1 cellular context compared by ENCODE assay signal in genomic region chr14:69317392-69317755, GRCh38.
TF ChIP-seq lines count a peak whose summit lies in the region.

No MANE protein-coding gene starts in this region.

TF ChIP-seq in IMR-90, 13 proteins besides CTCF, POLR2A, EP300 and RAD21:
- no peak for TF ChIP-seq MXI1 (IDR thresholded peaks at IDR 0.05; ENCODE audit: borderline replicate concordance, low read depth, low read length)
- TF ChIP-seq BHLHE40 (IDR thresholded peaks at IDR 0.05; ENCODE audit: low read depth, low read length): no peak
- TF ChIP-seq FOS (IDR thresholded peaks at IDR 0.05; ENCODE audit: low read depth, low read length): no peak
- TF ChIP-seq MAZ (IDR thresholded peaks at IDR 0.05; ENCODE audit: borderline replicate concordance, low read depth, low read length): no peak
- no peak for TF ChIP-seq CEBPB (IDR thresholded peaks at IDR 0.05; ENCODE audit: low read depth, low read length)
- TF ChIP-seq MAFK (IDR thresholded peaks at IDR 0.05; ENCODE audit: low read depth, low read length): no peak
